Comparison of ENCODE assay signal across 12 cellular contexts in the genomic region with DNA sequence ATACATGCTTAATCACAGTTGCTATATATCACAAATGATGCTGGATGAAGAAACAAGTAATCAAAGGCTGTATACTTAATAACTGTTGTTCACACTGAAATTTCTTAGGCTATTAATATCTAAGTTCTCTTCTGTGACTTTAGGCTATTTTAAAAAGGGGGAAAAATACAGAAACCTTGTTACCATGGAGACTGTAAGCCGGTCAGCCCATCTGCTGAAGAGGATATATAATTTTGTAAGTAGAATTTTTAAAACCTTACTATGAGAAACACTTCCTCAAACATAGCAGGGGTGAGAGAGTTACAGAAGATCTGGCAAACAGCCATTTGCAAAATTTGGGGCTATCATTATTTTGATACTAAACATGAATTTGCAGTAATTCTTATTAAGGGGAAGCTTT. TPM values are rescaled to one million over a fixed set of nuclear protein-coding genes. Genes with fewer than 3 reads are reported as not detected.
DNase-seq lines count a peak whose midpoint lies in the region; ATAC-seq and TF ChIP-seq lines count a peak whose summit lies in the region.
"Had no signal": no experiment of that assay in that cellular context is flagged by ENCODE, and none has a peak within 500 bp of the region (broad histone marks: within the 10 kb centered on the region; RNA-seq: fewer than 3 reads in every experiment).

No MANE protein-coding gene starts in this region.

- no peaks in the 10 kb centered on the region for H3K79me2 ChIP-seq in DOHH2 (ENCODE audit: control insufficient read depth, low read length)
- H3K79me2 ChIP-seq in H9 (ENCODE audit: insufficient read depth, low read length): 0 out of 2 replicates have a peak, but pooled peaks cover 2% of the 10 kb centered on the region

- DNase-seq in MV-4-11 (lab: John Stamatoyannopoulos, UW) (peak; percentile 74), neuronal stem cell (ENCODE audit: low spot score) (no peak), A172 (ENCODE audit: low spot score) (no peak), H9 (no peak)
- no peak for DNase-seq in activated CD4-positive, alpha-beta T cell treated with anti-CD3 and anti-CD28 coated beads for 4 hours
- DNase-seq: activated naive CD8-positive, alpha-beta T cell treated with anti-CD3 and anti-CD28 coated beads, Interleukin-2, amount 10 ng/mL, durations not matched to agents 7 days and 5 days; DMS79 treated with DMSO at 0.1 percent for 48 hours; esophagus squamous epithelium; mesendoderm had no signal

- H3K36me3 ChIP-seq in DOHH2 (ENCODE audit: control insufficient read depth, low read length) (no peaks in the 10 kb centered on the region), neuronal stem cell (replicated peaks in 1 of 2; ENCODE audit: control insufficient read depth in 2 of 2, insufficient read depth in 2 of 2, low read length in 2 of 2) (no peaks in the 10 kb centered on the region)
- H3K36me3 ChIP-seq: esophagus squamous epithelium had no signal

- H2AK5ac ChIP-seq in neuronal stem cell (ENCODE audit: low read depth, low read length): no peak overlapping the region
- H2AK5ac ChIP-seq in H9 (ENCODE audit: insufficient read length, low read length): no peak overlapping the region

- no peak overlapping the region for H3K4me3 Mint-ChIP-seq in H9
- H3K4me3 Mint-ChIP-seq: activated naive CD8-positive, alpha-beta T cell treated with anti-CD3 and anti-CD28 coated beads, Interleukin-2, amount 10 ng/mL, durations not matched to agents 7 days and 5 days had no signal

- no peak overlapping the region for H3T11ph ChIP-seq in H9 (ENCODE audit: low read length)

- peaks cover 22% of the 10 kb centered on the region for H3K4me1 ChIP-seq in DOHH2 (ENCODE audit: control insufficient read depth, low read length)
- H3K4me1 ChIP-seq in neuronal stem cell (ENCODE audit: control insufficient read depth in 2 of 2, insufficient read depth in 1 of 2, low read depth in 1 of 2, low read length in 2 of 2): peaks cover 0 to 2% of the 10 kb centered on the region in 2 donors
- H3K4me1 ChIP-seq in H9 (ENCODE audit: insufficient read depth, low read length): peaks cover 7% of the 10 kb centered on the region; the same call in 1 of the 2 replicates

- H2BK5ac ChIP-seq in neuronal stem cell (ENCODE audit: low read length) (no peak overlapping the region), H9 (ENCODE audit: insufficient read length, low read length) (no peak overlapping the region)

- no peaks in the 10 kb centered on the region; a peak in 1 of 5 replicates for H3K9me3 Mint-ChIP-seq in H9
- H3K9me3 Mint-ChIP-seq: activated naive CD8-positive, alpha-beta T cell treated with anti-CD3 and anti-CD28 coated beads, Interleukin-2, amount 10 ng/mL, durations not matched to agents 7 days and 5 days had no signal

- H2BK15ac ChIP-seq in neuronal stem cell (ENCODE audit: low read length): no peak overlapping the region
- H2BK15ac ChIP-seq in H9 (ENCODE audit: low read depth, low read length): no peak overlapping the region

- H3K9me3 ChIP-seq in DOHH2 (ENCODE audit: control insufficient read depth, insufficient read depth, low read length) (no peaks in the 10 kb centered on the region), neuronal stem cell (replicated peaks in 1 of 2; ENCODE audit: control insufficient read depth in 2 of 2, insufficient read depth in 1 of 2, low read depth in 1 of 2, low read length in 2 of 2) (no peaks in the 10 kb centered on the region), H9 (ENCODE audit: control insufficient read depth, low read depth, low read length) (no peaks in the 10 kb centered on the region)
- H3K9me3 ChIP-seq: esophagus squamous epithelium had no signal

- ATAC-seq in GM19324 (IDR thresholded peaks at IDR 0.05; ENCODE audit: low FRiP score, unreplicated experiment) (peak; percentile 44), HG02884 (IDR thresholded peaks at IDR 0.05; ENCODE audit: unreplicated experiment) (peak; percentile 88)

- H4K20me1 ChIP-seq in DOHH2 (ENCODE audit: control insufficient read depth, insufficient read depth, low read depth, low read length): no peaks in the 10 kb centered on the region
- no peaks in the 10 kb centered on the region for H4K20me1 ChIP-seq in H9 (ENCODE audit: control insufficient read depth, insufficient read depth, insufficient read length)

- no peak overlapping the region for H4K5ac ChIP-seq in H9 (ENCODE audit: insufficient read length, low read depth, low read length)

- no peak overlapping the region for H2BK20ac ChIP-seq in H9 (ENCODE audit: low read depth, low read length, poor library complexity, severe bottlenecking)

- no peaks in the 10 kb centered on the region for H3K27me3 Mint-ChIP-seq in H9 (ENCODE audit: low read depth)
- H3K27me3 Mint-ChIP-seq: activated naive CD8-positive, alpha-beta T cell treated with anti-CD3 and anti-CD28 coated beads, Interleukin-2, amount 10 ng/mL, durations not matched to agents 7 days and 5 days had no signal

- peaks cover 0 to 1% (median 0%) of the 10 kb centered on the region in 3 experiments; a peak in 3 of 7 replicates for H3K36me3 Mint-ChIP-seq in H9 (ENCODE audit: insufficient read depth in 1 of 3, low read depth in 3 of 3)
- H3K36me3 Mint-ChIP-seq: activated naive CD8-positive, alpha-beta T cell treated with anti-CD3 and anti-CD28 coated beads, Interleukin-2, amount 10 ng/mL, durations not matched to agents 7 days and 5 days had no signal

- H3K27ac Mint-ChIP-seq in H9: no peak overlapping the region
- H3K27ac Mint-ChIP-seq: activated naive CD8-positive, alpha-beta T cell treated with anti-CD3 and anti-CD28 coated beads, Interleukin-2, amount 10 ng/mL, durations not matched to agents 7 days and 5 days had no signal

- H2BK120ac ChIP-seq in neuronal stem cell (ENCODE audit: low read depth, low read length) (no peak overlapping the region), H9 (ENCODE audit: low read depth, low read length, poor library complexity, severe bottlenecking) (no peak overlapping the region)

- H3K27ac ChIP-seq in DOHH2 (ENCODE audit: low read depth, low read length) (peak overlapping the region; percentile 58), neuronal stem cell (replicated peaks; ENCODE audit: low read length) (no peak overlapping the region), H9 (ENCODE audit: insufficient read length, low read depth, low read length) (no peak overlapping the region)
- H3K27ac ChIP-seq: esophagus squamous epithelium had no signal

- H3K4me2 ChIP-seq in DOHH2 (ENCODE audit: low read length) (peak overlapping the region; percentile 66), neuronal stem cell (ENCODE audit: insufficient read depth, low read length, poor library complexity, severe bottlenecking) (no peak overlapping the region), H9 (ENCODE audit: insufficient read depth, insufficient read length, low read length) (no peak overlapping the region)

- peaks cover 14 to 16% of the 10 kb centered on the region in 2 experiments for H3K4me1 Mint-ChIP-seq in H9
- H3K4me1 Mint-ChIP-seq: activated naive CD8-positive, alpha-beta T cell treated with anti-CD3 and anti-CD28 coated beads, Interleukin-2, amount 10 ng/mL, durations not matched to agents 7 days and 5 days had no signal

- H3K56ac ChIP-seq in H9 (ENCODE audit: insufficient read length, low read depth, low read length): no peak overlapping the region

- H3K23me2 ChIP-seq in H9 (ENCODE audit: insufficient read length, low read depth, low read length, poor library complexity, severe bottlenecking): no peaks in the 10 kb centered on the region

- H3K23ac ChIP-seq in neuronal stem cell (ENCODE audit: low read depth, low read length, poor library complexity) (no peak overlapping the region), H9 (ENCODE audit: insufficient read length, low read depth, low read length) (no peak overlapping the region)

- no peak overlapping the region for H4K91ac ChIP-seq in neuronal stem cell (ENCODE audit: low read depth, low read length, poor library complexity)
- H4K91ac ChIP-seq in H9 (ENCODE audit: insufficient read length, low read depth, low read length): no peak overlapping the region

- H3K4ac ChIP-seq in neuronal stem cell (ENCODE audit: low read length) (no peak overlapping the region), H9 (ENCODE audit: low read depth, low read length) (no peak overlapping the region)

- H3K79me1 ChIP-seq in neuronal stem cell (ENCODE audit: low read depth, low read length): peaks cover 2% of the 10 kb centered on the region
- H3K79me1 ChIP-seq in H9 (ENCODE audit: insufficient read depth, low read depth, low read length, poor library complexity, severe bottlenecking): no peaks in the 10 kb centered on the region

- H3K9me2 ChIP-seq in DOHH2 (replicated peaks; ENCODE audit: control insufficient read depth, low read length): no peaks in the 10 kb centered on the region

- H2AFZ ChIP-seq in neuronal stem cell (ENCODE audit: low read length): no peak overlapping the region
- no peak overlapping the region for H2AFZ ChIP-seq in H9 (ENCODE audit: low read length)

- no peak overlapping the region for H3K14ac ChIP-seq in neuronal stem cell (ENCODE audit: low read length)
- no peak overlapping the region for H3K14ac ChIP-seq in H9 (ENCODE audit: insufficient read depth, low read length)

- no peak overlapping the region for H4K8ac ChIP-seq in neuronal stem cell (ENCODE audit: low read depth, low read length)
- no peak overlapping the region for H4K8ac ChIP-seq in H9 (replicated peaks; ENCODE audit: insufficient read length, low read depth, low read length)

- TF ChIP-seq CTCF in DOHH2 (IDR thresholded peaks at IDR 0.05; ENCODE audit: low read depth, low read length, poor library complexity, severe bottlenecking) (no peak), H9 (conservative IDR thresholded peaks at IDR 0.05) (no peak)

- H3K9ac ChIP-seq in neuronal stem cell (ENCODE audit: low read depth, low read length, poor library complexity): no peak overlapping the region
- no peak overlapping the region for H3K9ac ChIP-seq in H9 (ENCODE audit: extremely low read depth, insufficient read length, low read length)

- H3F3A ChIP-seq in DOHH2 (ENCODE audit: control insufficient read depth, insufficient read depth): no peaks in the 10 kb centered on the region

- no CpG with 5 or more reads among the region's 1 CpG for WGBS in neuronal stem cell (ENCODE audit: extremely low coverage in 2 of 2, insufficient read length in 2 of 2, insufficient replicate concordance in 1 of 2), 2 donors
- WGBS in H9 (ENCODE audit: extremely low coverage, insufficient read length, low lambda C conversion rate): no CpG with 5 or more reads among the region's 1 CpG

- no peak overlapping the region for H2BK12ac ChIP-seq in neuronal stem cell (ENCODE audit: low read length)
- H2BK12ac ChIP-seq in H9 (ENCODE audit: insufficient read length, low read depth, low read length): no peak overlapping the region

- H3K27me3 ChIP-seq in DOHH2 (ENCODE audit: control insufficient read depth, low read length) (no peaks in the 10 kb centered on the region), neuronal stem cell (ENCODE audit: control insufficient read depth in 3 of 3, insufficient read depth in 3 of 3, low read depth in 1 of 3, low read length in 3 of 3) (no peaks in the 10 kb centered on the region), H9 (ENCODE audit: insufficient read depth, low read length) (no peaks in the 10 kb centered on the region)
- H3K27me3 ChIP-seq: esophagus squamous epithelium had no signal

- no peak overlapping the region for H3K18ac ChIP-seq in neuronal stem cell (ENCODE audit: low read length)
- no peak overlapping the region for H3K18ac ChIP-seq in H9 (ENCODE audit: insufficient read length, low read depth, low read length)

- H3K4me3 ChIP-seq in DOHH2 (ENCODE audit: low read length) (peak overlapping the region; percentile 43), neuronal stem cell (ENCODE audit: low read length in 2 of 2) (no peak overlapping the region)
- H3K4me3 ChIP-seq: esophagus squamous epithelium had no signal

RNA-seq across cellular contexts. Expression of a gene that starts 27.8 kb away (rescaled TPM):
- 3.3 TPM for polyA plus RNA-seq in neuronal stem cell (2013, experiment 1 of 2)
- 3.7 TPM for polyA plus RNA-seq in neuronal stem cell (2013, experiment 2 of 2)
- total RNA-seq in A172 (2014; rRNA removed; shearing (Covaris generic)): 1.8 and 2.2 TPM in 2 replicates
- total RNA-seq in H9 (2021): 1.4 and 1.5 TPM in 2 replicates
